8 cellular contexts compared by ENCODE assay signal in the genomic region with DNA sequence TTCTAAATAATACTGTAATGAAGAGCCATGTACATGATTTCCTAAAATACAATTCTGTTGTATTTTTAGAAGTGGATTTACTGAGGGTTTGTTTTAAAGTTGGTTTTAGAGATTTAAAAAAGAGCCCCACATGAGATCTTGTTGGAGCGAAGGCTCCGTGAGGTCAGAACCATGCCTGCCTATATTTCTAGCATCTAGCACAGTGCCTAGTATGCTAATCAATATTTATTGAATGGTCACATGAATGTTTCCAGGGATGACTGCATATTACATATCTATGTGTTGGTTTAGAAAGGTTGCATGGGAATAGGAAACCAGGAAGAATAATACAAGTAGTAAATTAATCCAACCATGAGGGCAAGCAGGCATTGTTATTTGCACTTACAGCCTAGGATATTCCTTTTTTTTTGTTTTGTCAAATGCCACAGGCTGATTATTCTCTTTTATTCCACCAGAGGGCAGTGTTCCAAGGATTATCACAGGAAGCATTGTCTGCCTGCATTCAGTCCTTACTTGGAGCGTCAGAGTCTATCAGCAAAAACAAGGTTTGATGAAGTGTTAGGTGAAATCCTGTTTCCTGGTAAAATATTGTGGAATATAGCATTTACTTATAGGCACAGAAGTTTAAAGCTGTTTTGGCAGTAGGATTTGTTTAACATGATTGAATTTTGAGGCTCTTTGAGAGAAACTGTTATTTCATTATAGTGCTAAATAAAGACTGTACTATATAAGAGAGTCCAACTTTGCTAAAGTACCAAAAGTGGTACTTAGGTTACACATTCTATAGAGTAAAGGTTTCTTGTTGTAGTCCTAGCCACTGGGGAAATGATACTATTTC. TPM values are rescaled to one million over a fixed set of nuclear protein-coding genes. Genes with fewer than 3 reads are reported as not detected.
DNase-seq lines count a peak whose midpoint lies in the region; ATAC-seq and TF ChIP-seq lines count a peak whose summit lies in the region.

No MANE protein-coding gene starts in this region.

- TF ChIP-seq POLR2A in body of pancreas (IDR thresholded peaks at IDR 0.05) = no peak

- 53 to 55% methylated on average over 3 of the region's 3 CpGs for WGBS in body of pancreas, 2 donors
- WGBS in iPS DF 6.9 (ENCODE audit: insufficient coverage, insufficient read length) = no CpG with 5 or more reads among the region's 3 CpGs

- intact Hi-C loops in body of pancreas (cut with DNase I) = no loop called here

- no peak overlapping the region for H3K9ac ChIP-seq in NT2/D1 (ENCODE audit: insufficient read length, low read depth)

- H3K4me3 ChIP-seq in NT2/D1 (ENCODE audit: insufficient read length, low read depth) = no peak overlapping the region
- H3K4me3 ChIP-seq in body of pancreas = no peak overlapping the region
- no peak overlapping the region for H3K4me3 ChIP-seq in iPS DF 6.9 (ENCODE audit: low read length)

- peak; percentile 80 for ATAC-seq in body of pancreas

- DNase-seq in activated T-cell treated with anti-CD3 and anti-CD28 coated beads for 4 hours (peak; percentile 8), HuH-7.5 (ENCODE audit: low spot score) (peak; percentile 15), NT2/D1 (ENCODE audit: low read depth, low spot score) (peak; percentile 33), body of pancreas (peak in 3 of 4 donors; percentile 20 to 58 (median 29)), iPS DF 6.9 (ENCODE audit: low read depth, low spot score) (peak; percentile 50), smooth muscle cell of the brain vasculature (ENCODE audit: low read depth, low spot score) (peak; percentile 54)
- DNase-seq in activated T-cell treated with anti-CD3 and anti-CD28 coated beads, Interleukin-2, amount 50 U/mL, for 48 hours = no peak
- no peak for DNase-seq in NK-92 treated with Interleukin-12 subunit alpha and Interleukin-12 subunit beta, amount 100 ng/mL, for 24 hours (lab: John Stamatoyannopoulos, UW)

- H3K27me3 ChIP-seq in NT2/D1 (ENCODE audit: insufficient read depth, insufficient read length) (no peaks in the 10 kb centered on the region), body of pancreas (no peaks in the 10 kb centered on the region), iPS DF 6.9 (ENCODE audit: control insufficient read depth, insufficient read depth, low read length) (no peaks in the 10 kb centered on the region)

- H3K27ac ChIP-seq in body of pancreas = peak overlapping the region in 1 of 4 donors; percentile 0
- H3K27ac ChIP-seq in iPS DF 6.9 (ENCODE audit: low read length) = no peak overlapping the region

- no peaks in the 10 kb centered on the region for H3K9me3 ChIP-seq in NT2/D1 (ENCODE audit: insufficient read depth, low read length)
- H3K9me3 ChIP-seq in body of pancreas = no peaks in the 10 kb centered on the region
- H3K9me3 ChIP-seq in iPS DF 6.9 (ENCODE audit: control insufficient read depth, insufficient read depth, low read length) = no peaks in the 10 kb centered on the region

- TF ChIP-seq CTCF in body of pancreas (IDR thresholded peaks at IDR 0.05) = peak; percentile 74 to 89 (median 84)

- H3K4me1 ChIP-seq in NT2/D1 (ENCODE audit: insufficient read depth, insufficient read length) (no peaks in the 10 kb centered on the region), body of pancreas (no peaks in the 10 kb centered on the region), iPS DF 6.9 (ENCODE audit: control insufficient read depth, insufficient read depth, low read length) (no peaks in the 10 kb centered on the region)

- H3K36me3 ChIP-seq in NT2/D1 (ENCODE audit: insufficient read depth, insufficient read length, low read length) (peaks cover 48% of the 10 kb centered on the region), body of pancreas (replicated peaks in 1 of 2; ENCODE audit: insufficient read depth in 1 of 2, low read depth in 2 of 2) (peaks cover 0 to 20% of the 10 kb centered on the region in 2 donors), iPS DF 6.9 (ENCODE audit: control insufficient read depth, insufficient read depth, low read length) (peaks cover 2% of the 10 kb centered on the region; the same call in 1 of the 2 replicates)

RNA-seq across cellular contexts. Expression of a gene that starts 46.8 kb away (rescaled TPM):
- total RNA-seq in body of pancreas = 10 to 100 TPM; 49.0 to 52.7 TPM

Comparison
In these comparisons a context has a peak if more than half of its experiments do, and no peak if none do; other contexts are left out.
1. DNase-seq: peak in activated T-cell treated with anti-CD3 and anti-CD28 coated beads for 4 hours (single experiment), HuH-7.5 (single experiment), NT2/D1 (single experiment), body of pancreas (3 of 4), iPS DF 6.9 (single experiment) and smooth muscle cell of the brain vasculature (single experiment); none in activated T-cell treated with anti-CD3 and anti-CD28 coated beads, Interleukin-2, amount 50 U/mL, for 48 hours (0 of 2) and NK-92 treated with Interleukin-12 subunit alpha and Interleukin-12 subunit beta, amount 100 ng/mL, for 24 hours (single experiment).